ENCODE assay signal across 8 cellular contexts in the genomic region with DNA sequence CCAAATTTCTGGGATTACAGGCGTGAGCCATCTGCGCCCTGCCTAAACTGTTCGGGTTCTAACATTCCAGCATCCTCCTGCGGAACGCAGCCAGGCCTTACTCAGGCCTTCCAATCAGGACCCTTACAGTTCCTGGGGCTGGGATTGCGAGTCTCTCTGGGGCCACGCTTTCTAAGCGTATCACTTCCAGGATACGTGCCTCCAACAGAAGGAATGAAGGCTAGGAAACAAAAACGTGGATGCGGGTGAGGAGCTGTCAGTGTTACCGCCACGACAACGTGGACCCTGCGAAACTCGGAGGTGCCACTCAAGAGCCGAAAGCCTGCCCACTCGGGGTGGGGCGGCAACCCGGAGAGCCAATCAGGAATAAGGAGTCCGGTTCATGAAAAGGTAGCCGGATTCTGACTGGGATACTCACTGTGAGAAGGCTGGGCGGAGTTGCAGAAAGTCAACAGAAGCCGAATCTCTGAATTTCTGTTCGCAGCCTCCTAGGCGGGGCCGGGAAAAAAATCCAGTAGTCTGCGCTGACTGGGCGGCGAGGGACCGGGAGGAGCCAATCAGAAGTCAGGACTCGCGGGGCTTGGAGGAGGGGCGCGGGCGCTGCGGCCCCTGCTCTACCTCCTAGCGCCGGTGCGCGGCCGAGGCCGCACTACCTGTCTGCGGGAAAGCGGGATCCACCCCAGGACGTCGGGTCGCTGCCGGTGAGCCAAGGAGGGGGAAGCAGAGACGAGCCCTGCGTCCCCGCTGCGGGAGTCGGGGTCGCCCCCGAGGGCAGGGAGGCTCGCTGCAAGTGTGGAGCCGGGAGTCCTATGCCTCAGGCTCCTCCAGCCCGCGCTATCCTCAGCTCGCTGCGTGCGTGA. TPM values are rescaled to one million over a fixed set of nuclear protein-coding genes. Genes with fewer than 3 reads are reported as not detected.
DNase-seq lines count a peak whose midpoint lies in the region; TF ChIP-seq lines count a peak whose summit lies in the region.

A gene with protein sequence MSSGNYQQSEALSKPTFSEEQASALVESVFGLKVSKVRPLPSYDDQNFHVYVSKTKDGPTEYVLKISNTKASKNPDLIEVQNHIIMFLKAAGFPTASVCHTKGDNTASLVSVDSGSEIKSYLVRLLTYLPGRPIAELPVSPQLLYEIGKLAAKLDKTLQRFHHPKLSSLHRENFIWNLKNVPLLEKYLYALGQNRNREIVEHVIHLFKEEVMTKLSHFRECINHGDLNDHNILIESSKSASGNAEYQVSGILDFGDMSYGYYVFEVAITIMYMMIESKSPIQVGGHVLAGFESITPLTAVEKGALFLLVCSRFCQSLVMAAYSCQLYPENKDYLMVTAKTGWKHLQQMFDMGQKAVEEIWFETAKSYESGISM (plus strand): TSS at position 607 of the 860 bp plus-strand sequence. CDS start 5,512 bp downstream, outside the sequence.

- no peaks in the 10 kb centered on the region for H3K9me3 ChIP-seq in SK-N-MC (ENCODE audit: low read depth, low read length)

- H3K27ac ChIP-seq in SK-N-MC (no peak within 1 kb of the TSS), substantia nigra (ENCODE audit: low read depth, low read length, poor library complexity, severe bottlenecking) (no peak within 1 kb of the TSS)

- DNase-seq in GM03348 (ENCODE audit: low spot score) (peak; percentile 98), HFFc6 (peak; percentile 98), NB4 (ENCODE audit: low read depth) (peak; percentile 90), SK-N-MC (ENCODE audit: low read depth, low spot score) (peak; percentile 92), glomerular endothelial cell (ENCODE audit: extremely low read depth, low read depth, low spot score) (peak; percentile 85), non-pigmented ciliary epithelial cell (ENCODE audit: low read depth) (peak; percentile 91), substantia nigra (lab: John Stamatoyannopoulos, UW) (peak; percentile 11 to 94 (median 74))
- peak; percentile 79 for DNase-seq in activated naive CD4-positive, alpha-beta T cell treated with anti-CD3 and anti-CD28 coated beads, Interleukin-2, amount 50 U/mL, for 16 hours

- H3K9ac ChIP-seq in SK-N-MC (ENCODE audit: insufficient read length): peak within 1 kb of the TSS; percentile 57

- peaks cover 2% of the 10 kb centered on the region for H3K36me3 Mint-ChIP-seq in HFFc6 (ENCODE audit: low read depth)

- H3K27ac Mint-ChIP-seq in HFFc6: peak within 1 kb of the TSS; percentile 90

- H3K4me3 ChIP-seq in NB4 (ENCODE audit: low read depth, low read length) (peak within 1 kb of the TSS; percentile 59), SK-N-MC (peak within 1 kb of the TSS; percentile 91)

- H3K36me3 ChIP-seq in SK-N-MC (ENCODE audit: insufficient read depth, low read length): no peaks in the 10 kb centered on the region

- TF ChIP-seq CTCF in HFFc6 (IDR thresholded peaks at IDR 0.05) (no peak), NB4 (IDR thresholded peaks at IDR 0.05; ENCODE audit: low read depth, low read length) (no peak)

- peaks cover 20% of the 10 kb centered on the region for H3K4me1 Mint-ChIP-seq in HFFc6 (ENCODE audit: low read depth)

- H3K4me3 Mint-ChIP-seq in HFFc6: peak within 1 kb of the TSS; percentile 92

- H3K27me3 Mint-ChIP-seq in HFFc6 (ENCODE audit: insufficient read depth): no peaks in the 10 kb centered on the region; the same call in 1 of the 2 replicates

- no peak for TF ChIP-seq POLR2A in NB4 (IDR thresholded peaks at IDR 0.05; ENCODE audit: extremely low read depth, insufficient read length)

- H3K9me3 Mint-ChIP-seq in HFFc6: no peaks in the 10 kb centered on the region

RNA-seq across cellular contexts. Expression of the gene that starts here (rescaled TPM):
- 1 to 10 TPM; 3.1 to 5.2 (median 4.1) TPM for total RNA-seq in HFFc6 (2021; fragmentation: NEBNext Ultra II Directional; extraction: Animal tissue kit (Norgen Biotek cat#: 25700))
- 1.2 and 3.0 TPM in 2 replicates for total RNA-seq in glomerular endothelial cell
